Comparison of ENCODE assay signal across 8 cellular contexts in the genomic region with DNA sequence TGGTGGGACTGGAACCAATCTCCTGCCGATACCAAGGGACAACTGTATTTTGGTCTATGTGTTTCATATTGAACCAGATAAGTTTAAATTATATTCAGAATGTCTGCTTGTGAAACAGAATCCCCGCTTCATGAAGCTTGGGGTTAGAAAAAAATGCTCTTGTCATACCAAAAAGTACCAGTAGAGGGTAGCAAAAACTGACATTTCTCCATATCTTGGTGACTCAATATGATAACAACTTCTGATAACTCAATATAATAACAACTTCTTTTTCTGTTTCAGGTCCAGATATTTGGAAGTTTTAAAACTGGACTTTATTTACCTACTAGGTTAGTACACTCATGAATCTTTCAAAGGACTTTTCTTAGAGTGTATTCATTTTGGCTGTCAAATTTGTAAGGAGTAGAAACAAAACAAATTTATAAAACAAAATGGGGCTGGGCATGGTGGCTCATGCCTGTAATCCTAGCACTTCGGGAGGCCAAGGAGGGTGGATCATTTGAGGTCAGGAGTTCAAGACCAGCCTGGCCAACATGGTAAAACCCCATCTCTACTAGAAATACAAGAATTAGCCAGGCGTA. TPM values are rescaled to one million over a fixed set of nuclear protein-coding genes. Genes with fewer than 3 reads are reported as not detected.
DNase-seq lines count a peak whose midpoint lies in the region; ATAC-seq and TF ChIP-seq lines count a peak whose summit lies in the region.

No MANE protein-coding gene starts in this region.

- H3K27me3 ChIP-seq in heart left ventricle (no peaks in the 10 kb centered on the region), right cardiac atrium (ENCODE audit: control insufficient read depth, insufficient read depth) (no peaks in the 10 kb centered on the region), adipocyte (replicated peaks; ENCODE audit: control insufficient read depth, insufficient read depth, low read length) (no peaks in the 10 kb centered on the region), thoracic aorta (replicated peaks; ENCODE audit: insufficient read depth) (no peaks in the 10 kb centered on the region)

- H3K9me3 ChIP-seq in heart left ventricle = no peaks in the 10 kb centered on the region
- no peaks in the 10 kb centered on the region for H3K9me3 ChIP-seq in right cardiac atrium (ENCODE audit: control insufficient read depth, low read length)
- H3K9me3 ChIP-seq in adipocyte (ENCODE audit: control insufficient read depth, low read length) = no peaks in the 10 kb centered on the region
- H3K9me3 ChIP-seq in thoracic aorta = no peaks in the 10 kb centered on the region

- WGBS in heart left ventricle, 4 donors = 62 to 73% (median 66%) methylated on average over 4 of the region's 4 CpGs
- 61% methylated on average over 4 of the region's 4 CpGs for WGBS in right cardiac atrium

- intact Hi-C loops in heart left ventricle (cut with DNase I) = loop anchor here (5.0 to 10.0 kb wide), 12 partner anchors 57 to 591 kb away; a partner anchor contains a TSS
- intact Hi-C loops in right cardiac atrium (cut with DNase I) = loop anchor here in 3 of 4 donors (5.0 to 10.0 kb wide), 4 partner anchors 57 to 451 kb away; a partner anchor contains a TSS

- H3K4me3 ChIP-seq in heart left ventricle (no peak overlapping the region), right cardiac atrium (ENCODE audit: low read length) (no peak overlapping the region), adipocyte (ENCODE audit: low read length) (no peak overlapping the region), thoracic aorta (no peak overlapping the region)

- ATAC-seq in heart left ventricle = no peak
- no peak for ATAC-seq in right cardiac atrium
- no peak for ATAC-seq in thoracic aorta (ENCODE audit: insufficient number of reproducible peaks, low FRiP score, low read depth)
- no peak for ATAC-seq in HG02642 (IDR thresholded peaks at IDR 0.05; ENCODE audit: poor library complexity, unreplicated experiment)
- ATAC-seq in GM21447 (IDR thresholded peaks at IDR 0.05; ENCODE audit: unreplicated experiment) = no peak

- H3K4me1 ChIP-seq in heart left ventricle (peaks cover 0 to 26% (median 14%) of the 10 kb centered on the region in 12 donors), right cardiac atrium (ENCODE audit: control insufficient read depth, insufficient read depth, low read length) (peaks cover 5% of the 10 kb centered on the region), adipocyte (ENCODE audit: control insufficient read depth, insufficient read depth, low read length) (peaks cover 18% of the 10 kb centered on the region), thoracic aorta (ENCODE audit: control insufficient read depth in 1 of 2, low read depth in 2 of 2) (peaks cover 19 to 33% of the 10 kb centered on the region in 2 donors)

- no peak overlapping the region for H3K27ac ChIP-seq in heart left ventricle
- no peak overlapping the region for H3K27ac ChIP-seq in right cardiac atrium (ENCODE audit: low read length)
- peak overlapping the region in 1 of 2 donors; percentile 50 for H3K27ac ChIP-seq in thoracic aorta

- H3K9ac ChIP-seq in adipocyte (ENCODE audit: low read length) = no peak overlapping the region

- no peak for TF ChIP-seq POLR2A in heart left ventricle (IDR thresholded peaks at IDR 0.05)

- peak; percentile 70 to 84 (median 80) for TF ChIP-seq CTCF in heart left ventricle (IDR thresholded peaks at IDR 0.05)
- peak; percentile 87 for TF ChIP-seq CTCF in thoracic aorta (IDR thresholded peaks at IDR 0.05)

- H3K36me3 ChIP-seq in heart left ventricle (peaks cover 0 to 73% (median 70%) of the 10 kb centered on the region in 9 donors), adipocyte (ENCODE audit: control insufficient read depth, insufficient read depth, low read length, severe bottlenecking) (peaks cover 59% of the 10 kb centered on the region), thoracic aorta (peaks cover 18% of the 10 kb centered on the region)

- DNase-seq in heart left ventricle (no peak), right cardiac atrium (no peak), NAMALWA (ENCODE audit: low spot score) (peak; percentile 83), adipocyte (ENCODE audit: low read depth) (peak; percentile 82), inferior parietal cortex (ENCODE audit: extremely low spot score) (peak; percentile 92), thoracic aorta (ENCODE audit: low spot score) (no peak)

RNA-seq across cellular contexts. Expression of a gene that starts 52.3 kb away (rescaled TPM):
- total RNA-seq in heart left ventricle = 10 to 100 TPM in 3 of 9 donors, 1 to 10 TPM in 6; 3.2 to 46.7 (median 9.0) TPM
- polyA plus RNA-seq in heart left ventricle = 1 to 10 TPM; 3.8 to 5.3 TPM
- 10 to 100 TPM; 11.4 to 21.2 (median 18.2) TPM for total RNA-seq in right cardiac atrium
- polyA plus RNA-seq in right cardiac atrium = 4.8 TPM
- 10 to 100 TPM; 35.9 to 39.8 TPM for total RNA-seq in thoracic aorta

Comparison
In these comparisons a context has a peak if more than half of its experiments do, and no peak if none do; other contexts are left out.
1. DNase-seq: peak in NAMALWA (single experiment), adipocyte (single experiment) and inferior parietal cortex (single experiment); none in heart left ventricle (0 of 5), right cardiac atrium (0 of 3) and thoracic aorta (single experiment).